In the genomic region with DNA sequence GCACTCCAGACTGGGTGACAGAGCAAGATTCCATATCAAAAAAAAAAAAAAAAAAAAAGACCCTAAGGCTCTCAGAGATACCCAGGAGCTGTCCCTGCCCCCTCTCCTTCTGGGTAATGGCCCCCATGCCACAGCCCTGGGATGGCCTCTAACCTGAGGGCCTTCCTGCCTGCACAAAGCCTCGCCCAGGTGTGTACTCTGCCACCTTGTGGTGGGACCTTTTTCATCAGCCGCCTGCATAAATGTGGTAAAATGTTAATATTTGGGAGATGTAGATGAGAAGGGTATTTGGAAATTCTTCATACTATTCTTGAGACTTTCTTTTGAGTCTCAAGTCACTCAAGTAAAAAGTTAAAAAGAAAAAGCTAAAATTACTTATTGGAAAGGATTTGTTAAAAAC, we compare ENCODE assay signal across 8 cellular contexts. TPM values are rescaled to one million over a fixed set of nuclear protein-coding genes. Genes with fewer than 3 reads are reported as not detected.
A peak's percentile ranks its signal among the peaks of the same experiment; 100 is the strongest.
DNase-seq lines count a peak whose midpoint lies in the region; ATAC-seq and TF ChIP-seq lines count a peak whose summit lies in the region.

No MANE protein-coding gene starts in this region.

- no peaks in the 10 kb centered on the region for H3K36me3 ChIP-seq in mucosa of descending colon (ENCODE audit: low read depth)

- peak; percentile 39 for TF ChIP-seq CTCF in mucosa of descending colon (IDR thresholded peaks at IDR 0.05)

- intact Hi-C loops in mucosa of descending colon (cut with DNase I, micrococcal nuclease) = no loop called here

- no peak overlapping the region for H3K27ac Mint-ChIP-seq in activated naive CD8-positive, alpha-beta T cell treated with anti-CD3 and anti-CD28 coated beads, Interleukin-2, amount 50 U/mL, for 24 hours

- peak; percentile 41 for DNase-seq in NCI-H1694 treated with DMSO at 0.1 percent for 48 hours (lab: John Stamatoyannopoulos, UW)
- DNase-seq in NCI-H1694 (lab: John Stamatoyannopoulos, UW) = no peak
- peak; percentile 9 for DNase-seq in NCI-H774 (lab: John Stamatoyannopoulos, UW)
- peak; percentile 47 for DNase-seq in activated naive CD8-positive, alpha-beta T cell treated with anti-CD3 and anti-CD28 coated beads, Interleukin-2, amount 50 U/mL, for 24 hours
- DNase-seq in mucosa of descending colon = peak in 2 of 3 donors; percentile 42 to 49
- no peak for DNase-seq in GM19238 (ENCODE audit: insufficient read length, low spot score)
- DNase-seq in DMS153 (lab: John Stamatoyannopoulos, UW) = no peak

- H3K4me1 ChIP-seq in mucosa of descending colon (ENCODE audit: low read depth) = peaks cover 4% of the 10 kb centered on the region

- H3K4me3 ChIP-seq in mucosa of descending colon = no peak overlapping the region

- no peak for ATAC-seq in activated naive CD8-positive, alpha-beta T cell treated with anti-CD3 and anti-CD28 coated beads, Interleukin-2, amount 50 U/mL, for 24 hours
- ATAC-seq in mucosa of descending colon = no peak
- no peak for ATAC-seq in GM21515 (IDR thresholded peaks at IDR 0.05; ENCODE audit: unreplicated experiment)

- peaks cover 26% of the 10 kb centered on the region for H3K4me1 Mint-ChIP-seq in activated naive CD8-positive, alpha-beta T cell treated with anti-CD3 and anti-CD28 coated beads, Interleukin-2, amount 50 U/mL, for 24 hours

- H3K4me3 Mint-ChIP-seq in activated naive CD8-positive, alpha-beta T cell treated with anti-CD3 and anti-CD28 coated beads, Interleukin-2, amount 50 U/mL, for 24 hours = no peak overlapping the region

- no peaks in the 10 kb centered on the region for H3K36me3 Mint-ChIP-seq in activated naive CD8-positive, alpha-beta T cell treated with anti-CD3 and anti-CD28 coated beads, Interleukin-2, amount 50 U/mL, for 24 hours (ENCODE audit: low read depth)

- no peaks in the 10 kb centered on the region for H3K27me3 Mint-ChIP-seq in activated naive CD8-positive, alpha-beta T cell treated with anti-CD3 and anti-CD28 coated beads, Interleukin-2, amount 50 U/mL, for 24 hours

- no peaks in the 10 kb centered on the region for H3K9me3 ChIP-seq in mucosa of descending colon

- no peaks in the 10 kb centered on the region for H3K9me3 Mint-ChIP-seq in activated naive CD8-positive, alpha-beta T cell treated with anti-CD3 and anti-CD28 coated beads, Interleukin-2, amount 50 U/mL, for 24 hours

RNA-seq across cellular contexts. Expression of gene RNF216, which starts 46.3 kb away (rescaled TPM):
- total RNA-seq in mucosa of descending colon = 10 to 100 TPM; 17.4 to 39.7 (median 19.6) TPM

RNA-seq across cellular contexts. Expression of gene OCM, which starts 52.8 kb away (rescaled TPM):
- total RNA-seq in mucosa of descending colon = under 1 TPM in 1 of 3 donors, not detected in 2; 0.44 TPM

Comparison
In these comparisons a context has a peak if more than half of its experiments do, and no peak if none do; other contexts are left out.
1. DNase-seq: peak in NCI-H1694 treated with DMSO at 0.1 percent for 48 hours (single experiment), NCI-H774 (single experiment), activated naive CD8-positive, alpha-beta T cell treated with anti-CD3 and anti-CD28 coated beads, Interleukin-2, amount 50 U/mL, for 24 hours (single experiment) and mucosa of descending colon (2 of 3); none in NCI-H1694 (single experiment), GM19238 (single experiment) and DMS153 (single experiment).